ENCODE assay signal across 14 cellular contexts in genomic region chr10:107847620-107848019, GRCh38.
A peak's percentile ranks its signal among the peaks of the same experiment; 100 is the strongest.
DNase-seq lines count a peak whose midpoint lies in the region; ATAC-seq and TF ChIP-seq lines count a peak whose summit lies in the region.
"Had no signal": no experiment of that assay in that cellular context is flagged by ENCODE, and none has a peak within 500 bp of the region (broad histone marks: within the 10 kb centered on the region; RNA-seq: fewer than 3 reads in every experiment).

No MANE protein-coding gene starts in this region.

- in situ Hi-C loops in GM23248 (cut with MboI), result no loop called here

- no peak overlapping the region for H3K4me2 ChIP-seq in GM23248 (ENCODE audit: unreplicated experiment)
- H3K4me2 ChIP-seq: KMS-11 had no signal

- no peaks in the 10 kb centered on the region for H3F3A ChIP-seq in GM23248 (ENCODE audit: insufficient read depth)

- H3K4me3 ChIP-seq in GM23248 (no peak overlapping the region), left ventricle myocardium inferior (no peak overlapping the region)
- H3K4me3 ChIP-seq: sigmoid colon had no signal

- no peak overlapping the region for H3K27ac ChIP-seq in GM23248
- H3K27ac ChIP-seq in left ventricle myocardium inferior (replicated peaks), result no peak overlapping the region
- H3K27ac ChIP-seq: KMS-11, sigmoid colon had no signal

- 0 out of 2 replicates have a peak overlapping the region, but pooled peaks have one; percentile 5 for H2AFZ ChIP-seq in GM23248

- DNase-seq in GM23248 (no peak), osteocyte (ENCODE audit: extremely low spot score, unreplicated experiment) (no peak), left ventricle myocardium inferior (no peak)
- no peak for DNase-seq in stimulated activated naive B cell treated with anti-CD40 and anti-IgM and Interleukin-4, amounts not matched to agents 10 μg/mL and 1 μg/mL and 100 μg/mL, for 72 hours
- no peak for DNase-seq in activated naive CD4-positive, alpha-beta T cell treated with anti-CD3 and anti-CD28 coated beads, Interleukin-2, amount 10 ng/mL, durations not matched to agents 7 days and 5 days
- DNase-seq: CD8-positive, alpha-beta T cell; H9; mammary epithelial cell; NCI-H1436 treated with DMSO at 0.1 percent for 48 hours; NCI-H524; sigmoid colon had no signal

- H3K9me3 ChIP-seq in GM23248 (ENCODE audit: low read depth) (no peaks in the 10 kb centered on the region), left ventricle myocardium inferior (replicated peaks) (peaks cover 30% of the 10 kb centered on the region)

- H3K36me3 Mint-ChIP-seq in stimulated activated naive B cell treated with anti-CD40 and anti-IgM and Interleukin-4, amounts not matched to agents 10 μg/mL and 1 μg/mL and 100 μg/mL, for 72 hours, result no peaks in the 10 kb centered on the region
- no peaks in the 10 kb centered on the region for H3K36me3 Mint-ChIP-seq in activated naive CD4-positive, alpha-beta T cell treated with anti-CD3 and anti-CD28 coated beads, Interleukin-2, amount 10 ng/mL, durations not matched to agents 7 days and 5 days
- no peaks in the 10 kb centered on the region for H3K36me3 Mint-ChIP-seq in osteocyte (ENCODE audit: unreplicated experiment)
- H3K36me3 Mint-ChIP-seq: CD8-positive, alpha-beta T cell had no signal

- H3K9ac ChIP-seq in GM23248, result no peak overlapping the region
- H3K9ac ChIP-seq: KMS-11 had no signal

- H3K27me3 ChIP-seq in GM23248 (replicated peaks; ENCODE audit: insufficient read depth), result no peaks in the 10 kb centered on the region
- H3K27me3 ChIP-seq in left ventricle myocardium inferior (ENCODE audit: low read depth), result no peaks in the 10 kb centered on the region
- H3K27me3 ChIP-seq: sigmoid colon had no signal

- no peaks in the 10 kb centered on the region for H3K27me3 Mint-ChIP-seq in stimulated activated naive B cell treated with anti-CD40 and anti-IgM and Interleukin-4, amounts not matched to agents 10 μg/mL and 1 μg/mL and 100 μg/mL, for 72 hours
- no peaks in the 10 kb centered on the region for H3K27me3 Mint-ChIP-seq in activated naive CD4-positive, alpha-beta T cell treated with anti-CD3 and anti-CD28 coated beads, Interleukin-2, amount 10 ng/mL, durations not matched to agents 7 days and 5 days
- no peaks in the 10 kb centered on the region for H3K27me3 Mint-ChIP-seq in osteocyte (ENCODE audit: unreplicated experiment)

- H3K36me3 ChIP-seq in GM23248 (ENCODE audit: low read depth) (no peaks in the 10 kb centered on the region), left ventricle myocardium inferior (no peaks in the 10 kb centered on the region)
- H3K36me3 ChIP-seq: sigmoid colon had no signal

- no peaks in the 10 kb centered on the region for H3K9me2 ChIP-seq in GM23248 (ENCODE audit: insufficient read depth)

- TF ChIP-seq CTCF in osteocyte (IDR thresholded peaks at IDR 0.05) (no peak), left ventricle myocardium inferior (IDR thresholded peaks at IDR 0.05; ENCODE audit: borderline replicate concordance) (no peak)

- no peaks in the 10 kb centered on the region for H3K79me2 ChIP-seq in GM23248 (ENCODE audit: insufficient read depth)

- H3K27ac Mint-ChIP-seq in stimulated activated naive B cell treated with anti-CD40 and anti-IgM and Interleukin-4, amounts not matched to agents 10 μg/mL and 1 μg/mL and 100 μg/mL, for 72 hours, result no peak overlapping the region
- H3K27ac Mint-ChIP-seq in activated naive CD4-positive, alpha-beta T cell treated with anti-CD3 and anti-CD28 coated beads, Interleukin-2, amount 10 ng/mL, durations not matched to agents 7 days and 5 days, result no peak overlapping the region
- no peak overlapping the region for H3K27ac Mint-ChIP-seq in osteocyte (ENCODE audit: unreplicated experiment)
- H3K27ac Mint-ChIP-seq: CD8-positive, alpha-beta T cell; H9 had no signal

- peaks cover 8% of the 10 kb centered on the region in 2 donors for H3K9me3 Mint-ChIP-seq in stimulated activated naive B cell treated with anti-CD40 and anti-IgM and Interleukin-4, amounts not matched to agents 10 μg/mL and 1 μg/mL and 100 μg/mL, for 72 hours
- peaks cover 15% of the 10 kb centered on the region for H3K9me3 Mint-ChIP-seq in activated naive CD4-positive, alpha-beta T cell treated with anti-CD3 and anti-CD28 coated beads, Interleukin-2, amount 10 ng/mL, durations not matched to agents 7 days and 5 days
- peaks cover 15% of the 10 kb centered on the region for H3K9me3 Mint-ChIP-seq in osteocyte (ENCODE audit: unreplicated experiment)

- no peak overlapping the region for H3K4me3 Mint-ChIP-seq in stimulated activated naive B cell treated with anti-CD40 and anti-IgM and Interleukin-4, amounts not matched to agents 10 μg/mL and 1 μg/mL and 100 μg/mL, for 72 hours
- H3K4me3 Mint-ChIP-seq in activated naive CD4-positive, alpha-beta T cell treated with anti-CD3 and anti-CD28 coated beads, Interleukin-2, amount 10 ng/mL, durations not matched to agents 7 days and 5 days, result no peak overlapping the region
- H3K4me3 Mint-ChIP-seq in osteocyte (ENCODE audit: unreplicated experiment), result no peak overlapping the region
- H3K4me3 Mint-ChIP-seq: CD8-positive, alpha-beta T cell; H9 had no signal

- peak; percentile 74 for ATAC-seq in GM19035 (IDR thresholded peaks at IDR 0.05; ENCODE audit: unreplicated experiment)
- ATAC-seq in HG03439 (IDR thresholded peaks at IDR 0.05; ENCODE audit: unreplicated experiment), result peak; percentile 96
- ATAC-seq in stimulated activated naive B cell treated with anti-CD40 and anti-IgM and Interleukin-4, amounts not matched to agents 10 μg/mL and 1 μg/mL and 100 μg/mL, for 72 hours (replicated peaks), result peak; percentile 23 to 31
- ATAC-seq: CD8-positive, alpha-beta T cell had no signal

- H4K20me1 ChIP-seq in GM23248 (ENCODE audit: insufficient read depth), result no peaks in the 10 kb centered on the region

- H3K4me1 Mint-ChIP-seq in stimulated activated naive B cell treated with anti-CD40 and anti-IgM and Interleukin-4, amounts not matched to agents 10 μg/mL and 1 μg/mL and 100 μg/mL, for 72 hours, result peaks cover 0 to 6% of the 10 kb centered on the region in 2 donors
- H3K4me1 Mint-ChIP-seq in activated naive CD4-positive, alpha-beta T cell treated with anti-CD3 and anti-CD28 coated beads, Interleukin-2, amount 10 ng/mL, durations not matched to agents 7 days and 5 days, result no peaks in the 10 kb centered on the region
- H3K4me1 Mint-ChIP-seq in osteocyte (ENCODE audit: unreplicated experiment), result no peaks in the 10 kb centered on the region

- H3K4me1 ChIP-seq in GM23248 (ENCODE audit: insufficient read depth) (no peaks in the 10 kb centered on the region), left ventricle myocardium inferior (no peaks in the 10 kb centered on the region)
- H3K4me1 ChIP-seq: sigmoid colon had no signal

- 69 to 73% methylated on average over 2 of the region's 2 CpGs for WGBS in GM23248 (ENCODE audit: low coverage in 1 of 2, low lambda C conversion rate in 2 of 2, missing lambda C conversion rate in 2 of 2), 2 experiments

- CTCF ChIA-PET in activated naive CD4-positive, alpha-beta T cell treated with anti-CD3 and anti-CD28 coated beads, Interleukin-2, amount 10 ng/mL, durations not matched to agents 7 days and 5 days (lab: Charles Lee), result no interaction called here

- intact Hi-C loops in left ventricle myocardium inferior (cut with micrococcal nuclease), result no loop called here

Comparison
In these comparisons a context has a peak if more than half of its experiments do, and no peak if none do; other contexts are left out.
1. ATAC-seq: peak in every context shown above with its lines; median percentile 96 in HG03439; 74 in GM19035; 27 in stimulated activated naive B cell treated with anti-CD40 and anti-IgM and Interleukin-4, amounts not matched to agents 10 μg/mL and 1 μg/mL and 100 μg/mL, for 72 hours.